ENCODE assay signal across 9 cellular contexts in the genomic region with DNA sequence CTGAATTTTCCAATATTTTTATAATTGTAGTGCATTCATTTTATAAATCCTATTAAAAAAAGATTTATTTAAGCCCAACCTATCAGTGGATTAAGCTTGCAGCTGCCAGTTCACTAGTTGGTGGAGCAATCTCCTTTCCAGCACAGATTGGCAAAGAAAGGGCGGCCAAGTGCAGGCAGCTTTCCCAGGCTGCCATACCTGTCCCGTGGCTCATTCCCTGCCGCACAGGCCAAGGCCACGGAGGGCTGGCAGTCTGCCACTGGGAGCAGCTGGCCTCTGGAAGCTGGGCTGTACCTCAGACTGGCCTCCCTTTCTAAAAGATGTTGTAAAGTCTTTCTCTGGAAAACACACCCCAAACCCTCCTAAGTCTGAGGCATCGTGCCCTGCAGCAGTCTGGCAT.
DNase-seq lines count a peak whose midpoint lies in the region; ATAC-seq and TF ChIP-seq lines count a peak whose summit lies in the region.
"Had no signal": no experiment of that assay in that cellular context is flagged by ENCODE, and none has a peak within 500 bp of the region (broad histone marks: within the 10 kb centered on the region; RNA-seq: fewer than 3 reads in every experiment).

No MANE protein-coding gene starts in this region.

- H3K9me3 Mint-ChIP-seq in Calu3 (ENCODE audit: low read depth, unreplicated experiment) = no peaks in the 10 kb centered on the region
- no peaks in the 10 kb centered on the region for H3K9me3 Mint-ChIP-seq in type B pancreatic cell
- H3K9me3 Mint-ChIP-seq: GM23338 had no signal

- H3K27me3 Mint-ChIP-seq in Calu3 (ENCODE audit: unreplicated experiment) (no peaks in the 10 kb centered on the region), type B pancreatic cell (no peaks in the 10 kb centered on the region)

- TF ChIP-seq CTCF in Calu3 (IDR thresholded peaks at IDR 0.05; ENCODE audit: unreplicated experiment) (no peak), type B pancreatic cell (conservative IDR thresholded peaks at IDR 0.05) (no peak)

- DNase-seq in Calu3 (peak; percentile 54), NCI-H2196 (lab: John Stamatoyannopoulos, UW; ENCODE audit: unreplicated experiment) (peak; percentile 67), dedifferentiated amniotic fluid mesenchymal stem cell (ENCODE audit: extremely low spot score) (peak; percentile 38), myocyte (ENCODE audit: low read depth) (peak; percentile 97), type B pancreatic cell (ENCODE audit: extremely low spot score, unreplicated experiment) (no peak), 8988T (no peak)

- no peaks in the 10 kb centered on the region for H3K36me3 Mint-ChIP-seq in Calu3 (ENCODE audit: insufficient read depth, unreplicated experiment)
- H3K36me3 Mint-ChIP-seq in type B pancreatic cell = no peaks in the 10 kb centered on the region

- intact Hi-C loops in Calu3 (cut with micrococcal nuclease; ENCODE audit: unreplicated experiment) = loop anchor here (2.0 kb wide), 1 partner anchor 34 kb away; no protein-coding TSS in a partner anchor

- no peak for ATAC-seq in HG03571 (IDR thresholded peaks at IDR 0.05; ENCODE audit: unreplicated experiment)
- ATAC-seq in GM21423 (IDR thresholded peaks at IDR 0.05; ENCODE audit: unreplicated experiment) = no peak
- ATAC-seq: GM23338 had no signal

- BruUV-seq in Calu3 (replicated peaks; lab: Mats Ljungman, UMichigan) = no TSS peak

- H3K4me1 Mint-ChIP-seq in Calu3 (ENCODE audit: low read depth, unreplicated experiment) (peaks cover 8% of the 10 kb centered on the region), type B pancreatic cell (ENCODE audit: unreplicated experiment) (peaks cover 24% of the 10 kb centered on the region)

- CTCF ChIA-PET in Calu3 (lab: Charles Lee) = interaction anchor here (0.6 to 2.0 kb wide), 2 partner anchors 8 to 15 kb away, joined by 4 to 5 read pairs; no protein-coding TSS in a partner anchor

- H3K4me3 Mint-ChIP-seq in Calu3 (ENCODE audit: low read depth, unreplicated experiment) (no peak overlapping the region), type B pancreatic cell (no peak overlapping the region)
- H3K4me3 Mint-ChIP-seq: GM23338 had no signal

- no peak overlapping the region for H3K27ac Mint-ChIP-seq in Calu3 (ENCODE audit: unreplicated experiment)
- no peak overlapping the region for H3K27ac Mint-ChIP-seq in type B pancreatic cell
- H3K27ac Mint-ChIP-seq: GM23338 had no signal

Comparison
In these comparisons a context has a peak if more than half of its experiments do, and no peak if none do; other contexts are left out.
1. DNase-seq: peak in Calu3 (single experiment), NCI-H2196 (single experiment), dedifferentiated amniotic fluid mesenchymal stem cell (single experiment) and myocyte (single experiment); none in type B pancreatic cell (single experiment) and 8988T (single experiment).